In genomic region chr13:68025604-68026003, GRCh38 we compare ENCODE assay signal across 16 cellular contexts.
"Had no signal": no experiment of that assay in that cellular context is flagged by ENCODE, and none has a peak within 500 bp of the region (broad histone marks: within the 10 kb centered on the region; RNA-seq: fewer than 3 reads in every experiment).

No MANE protein-coding gene starts in this region.

- H3K36me3 ChIP-seq: esophagus muscularis mucosa, gastroesophageal sphincter, heart right ventricle, lower lobe of right lung had no signal

- H3K27me3 ChIP-seq: esophagus muscularis mucosa, foreskin keratinocyte, gastroesophageal sphincter, heart right ventricle had no signal

- ATAC-seq: foreskin keratinocyte, gastroesophageal sphincter, left colon, left lobe of liver, lower lobe of right lung, mucosa of descending colon had no signal

- H3K4me1 ChIP-seq: esophagus muscularis mucosa, foreskin keratinocyte, gastroesophageal sphincter, lower lobe of right lung had no signal

- DNase-seq: dermis blood vessel endothelial cell; dorsolateral prefrontal cortex; effector CD4-positive, alpha-beta T cell; effector memory CD4-positive, alpha-beta T cell; foreskin keratinocyte; heart right ventricle; hippocampal formation; left colon; lower lobe of right lung; mesenchymal stem cell; mucosa of descending colon; naive B cell had no signal

- H3K9me3 ChIP-seq: esophagus muscularis mucosa, gastroesophageal sphincter, lower lobe of right lung, mucosa of descending colon had no signal

- H3K4me3 ChIP-seq: coronary artery, dorsolateral prefrontal cortex, esophagus muscularis mucosa, gastroesophageal sphincter, lower lobe of right lung, mucosa of descending colon had no signal

- H3K27ac ChIP-seq: coronary artery, dorsolateral prefrontal cortex, esophagus muscularis mucosa, foreskin keratinocyte, gastroesophageal sphincter, lower lobe of right lung had no signal
